ENCODE assay signal across 8 cellular contexts in the genomic region with DNA sequence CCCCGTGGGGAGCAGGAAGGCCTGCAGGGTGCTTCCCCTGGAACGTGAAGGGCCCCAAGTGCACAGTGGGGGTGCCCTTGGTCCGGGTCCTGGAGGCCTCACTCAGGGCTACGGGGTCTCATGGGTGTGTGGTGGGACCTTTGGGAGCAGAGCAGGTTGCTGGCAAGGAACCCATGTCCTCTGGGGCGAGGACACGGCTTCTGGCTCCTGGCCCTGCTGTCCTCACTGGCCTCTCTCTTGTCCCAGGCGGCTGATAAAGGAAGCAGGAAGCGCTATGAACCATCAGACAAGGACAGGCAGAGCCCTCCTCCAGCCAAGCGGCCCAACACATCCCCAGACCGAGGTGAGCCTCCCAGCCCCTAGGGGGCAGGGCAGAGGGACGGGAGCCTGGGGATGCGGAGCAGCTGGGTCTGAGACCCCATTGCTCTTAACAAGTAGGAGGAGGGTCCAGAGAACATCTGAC. TPM values are rescaled to one million over a fixed set of nuclear protein-coding genes. Genes with fewer than 3 reads are reported as not detected.
DNase-seq lines count a peak whose midpoint lies in the region; ATAC-seq, FAIRE-seq and TF ChIP-seq lines count a peak whose summit lies in the region.

No MANE protein-coding gene starts in this region.

- no peaks in the 10 kb centered on the region for H3K9me1 ChIP-seq in K562 (ENCODE audit: control insufficient read depth, insufficient read depth, low read length)

- H2AFZ ChIP-seq in K562 (ENCODE audit: low read depth, low read length), result peak overlapping the region; percentile 61

- CTCF ChIA-PET in Calu3 (lab: Charles Lee) (no interaction called here), K562 (lab: Yijun Ruan, JAX; ENCODE audit: low intra/inter-chr PET ratio) (no interaction called here)
- CTCF ChIA-PET in activated CD8-positive, alpha-beta memory T cell treated with anti-CD3 and anti-CD28 coated beads, Interleukin-2, amount 10 ng/mL, durations not matched to agents 7 days and 5 days (lab: Charles Lee), result interaction anchor here (1.6 kb wide), 1 partner anchor 9 kb away, joined by 4 read pairs; no protein-coding TSS in a partner anchor

- H3K4me1 ChIP-seq in HUES64 (ENCODE audit: insufficient read depth, low read length) (no peaks in the 10 kb centered on the region), K562 (replicated peaks in 1 of 2; ENCODE audit: control insufficient read depth in 2 of 2, insufficient read depth in 2 of 2, low read length in 2 of 2) (peaks cover 10 to 56% of the 10 kb centered on the region in 2 experiments; a peak in 4 of 5 replicates), esophagus squamous epithelium (peaks cover 0 to 4% (median 0%) of the 10 kb centered on the region in 3 donors)

- 0 out of 2 replicates have a peak, but pooled peaks cover 6% of the 10 kb centered on the region for H4K20me1 ChIP-seq in K562 (replicated peaks; ENCODE audit: control insufficient read depth, insufficient read depth, low read length)

- peak overlapping the region; percentile 24; the same call in 1 of the 2 replicates for H3K4me2 ChIP-seq in K562 (ENCODE audit: insufficient read depth, low read length)

- BruUV-seq in Calu3 (replicated peaks; lab: Mats Ljungman, UMichigan) (no TSS peak), K562 (replicated peaks; lab: Mats Ljungman, UMichigan) (no TSS peak)

- H3K9me3 Mint-ChIP-seq in Calu3 (ENCODE audit: low read depth, unreplicated experiment) (no peaks in the 10 kb centered on the region), memory B cell (no peaks in the 10 kb centered on the region)
- H3K9me3 Mint-ChIP-seq in activated T-helper 17 cell treated with anti-CD3 and anti-CD28 coated beads, Interleukin-2, amount 50 U/mL, for 72 hours, result no peaks in the 10 kb centered on the region
- H3K9me3 Mint-ChIP-seq in activated CD8-positive, alpha-beta memory T cell treated with anti-CD3 and anti-CD28 coated beads, Interleukin-2, amount 10 ng/mL, durations not matched to agents 7 days and 5 days (ENCODE audit: low read depth), result no peaks in the 10 kb centered on the region

- DNase-seq in Calu3, result no peak
- DNase-seq in K562 (ENCODE audit: extremely low read depth in 1 of 4, low spot score in 3 of 4), result peak; percentile 77 to 90 (median 87)
- no peak for DNase-seq in memory B cell (ENCODE audit: low spot score in 2 of 2)
- no peak for DNase-seq in NCI-H1105 treated with DMSO at 0.1 percent for 48 hours (lab: John Stamatoyannopoulos, UW)
- no peak for DNase-seq in esophagus squamous epithelium (lab: John Stamatoyannopoulos, UW)
- no peak for DNase-seq in activated CD8-positive, alpha-beta memory T cell treated with anti-CD3 and anti-CD28 coated beads, Interleukin-2, amount 10 ng/mL, durations not matched to agents 7 days and 5 days

- no peak; the same call in 1 of the 2 replicates for TF ChIP-seq EP300 in K562 (IDR thresholded peaks at IDR 0.05; ENCODE audit: low read length)

- ATAC-seq in K562, result peak; percentile 97
- ATAC-seq in memory B cell (ENCODE audit: low read depth), result peak; percentile 26
- ATAC-seq in activated T-helper 17 cell treated with anti-CD3 and anti-CD28 coated beads, Interleukin-2, amount 50 U/mL, for 72 hours (replicated peaks), result no peak
- no peak for ATAC-seq in activated CD8-positive, alpha-beta memory T cell treated with anti-CD3 and anti-CD28 coated beads, Interleukin-2, amount 10 ng/mL, durations not matched to agents 7 days and 5 days

- H3K4me3 Mint-ChIP-seq in Calu3 (ENCODE audit: low read depth, unreplicated experiment) (no peak overlapping the region), memory B cell (no peak overlapping the region)
- no peak overlapping the region for H3K4me3 Mint-ChIP-seq in activated T-helper 17 cell treated with anti-CD3 and anti-CD28 coated beads, Interleukin-2, amount 50 U/mL, for 72 hours
- H3K4me3 Mint-ChIP-seq in activated CD8-positive, alpha-beta memory T cell treated with anti-CD3 and anti-CD28 coated beads, Interleukin-2, amount 10 ng/mL, durations not matched to agents 7 days and 5 days, result no peak overlapping the region

- H3K4me3 ChIP-seq in HUES64 (ENCODE audit: low read length), result no peak overlapping the region
- H3K4me3 ChIP-seq in K562, result no peak overlapping the region
- H3K4me3 ChIP-seq in esophagus squamous epithelium, result no peak overlapping the region

- H3K4me1 Mint-ChIP-seq in Calu3 (ENCODE audit: low read depth, unreplicated experiment), result no peaks in the 10 kb centered on the region
- H3K4me1 Mint-ChIP-seq in memory B cell, result peaks cover 5% of the 10 kb centered on the region
- H3K4me1 Mint-ChIP-seq in activated T-helper 17 cell treated with anti-CD3 and anti-CD28 coated beads, Interleukin-2, amount 50 U/mL, for 72 hours, result no peaks in the 10 kb centered on the region
- H3K4me1 Mint-ChIP-seq in activated CD8-positive, alpha-beta memory T cell treated with anti-CD3 and anti-CD28 coated beads, Interleukin-2, amount 10 ng/mL, durations not matched to agents 7 days and 5 days, result peaks cover 18% of the 10 kb centered on the region

- peaks cover 74% of the 10 kb centered on the region for H3K36me3 ChIP-seq in HUES64 (ENCODE audit: insufficient read depth, low read length)
- peaks cover 94% of the 10 kb centered on the region for H3K36me3 ChIP-seq in K562 (ENCODE audit: control insufficient read depth, insufficient read depth, low read length)
- H3K36me3 ChIP-seq in esophagus squamous epithelium, result peaks cover 23 to 91% (median 35%) of the 10 kb centered on the region in 3 donors

- intact Hi-C loops in Calu3 (cut with micrococcal nuclease; ENCODE audit: unreplicated experiment), result no loop called here
- intact Hi-C loops in K562 (cut with micrococcal nuclease), result loop anchor here (5.0 kb wide), 1 partner anchor 59 kb away; the partner anchor contains the start of gene SNAI3
- intact Hi-C loops in esophagus squamous epithelium (cut with DNase I), result no loop called here

- H3K9ac ChIP-seq in HUES64 (ENCODE audit: low read depth, low read length) (no peak overlapping the region), K562 (ENCODE audit: insufficient read depth in 1 of 2, low read depth in 2 of 2, low read length in 2 of 2) (peak overlapping the region; percentile 38 to 65; a peak in 3 of 4 replicates)

- peak; percentile 97 for FAIRE-seq in K562 (lab: Jason Lieb, UNC)

- H3K27me3 ChIP-seq in HUES64 (ENCODE audit: insufficient read depth, low read length), result no peaks in the 10 kb centered on the region
- H3K27me3 ChIP-seq in K562 (ENCODE audit: control insufficient read depth in 2 of 2, insufficient read depth in 2 of 2, low read length in 2 of 2), result no peaks in the 10 kb centered on the region
- peaks cover 0 to 3% (median 0%) of the 10 kb centered on the region in 4 donors for H3K27me3 ChIP-seq in esophagus squamous epithelium

- WGBS in HUES64, result 69% methylated on average over 12 of the region's 12 CpGs
- WGBS in K562 (ENCODE audit: insufficient coverage, low coverage, missing lambda C conversion rate), result 38% methylated on average over 12 of the region's 12 CpGs
- 58% methylated on average over 2 of the region's 12 CpGs; no CpG with 5 or more reads in 1 of the 2 donors for WGBS in esophagus squamous epithelium, 2 donors

- TF ChIP-seq RAD21 in K562 (CRISPR knock-in tag; conservative IDR thresholded peaks at IDR 0.05 in 1 of 2, IDR thresholded peaks at IDR 0.05 in 1 of 2), result peak; percentile 34 to 65; a peak in 3 of 4 replicates

- in situ Hi-C loops in K562 (cut with MboI), result no loop called here

- peak; percentile 43 for TF ChIP-seq CTCF in Calu3 (IDR thresholded peaks at IDR 0.05; ENCODE audit: unreplicated experiment)
- TF ChIP-seq CTCF in K562 (IDR thresholded peaks at IDR 0.05 in 2 of 3, conservative IDR thresholded peaks at IDR 0.05 in 1 of 3; ENCODE audit: insufficient read depth in 2 of 3, low read depth in 1 of 3, low read length in 3 of 3), result peak; percentile 79 to 91 (median 84)
- TF ChIP-seq CTCF in esophagus squamous epithelium (IDR thresholded peaks at IDR 0.05), result no peak

- H3K36me3 Mint-ChIP-seq in Calu3 (ENCODE audit: insufficient read depth, unreplicated experiment) (peaks cover 53% of the 10 kb centered on the region), memory B cell (peaks cover 4% of the 10 kb centered on the region)
- H3K36me3 Mint-ChIP-seq in activated T-helper 17 cell treated with anti-CD3 and anti-CD28 coated beads, Interleukin-2, amount 50 U/mL, for 72 hours (ENCODE audit: low read depth), result peaks cover 92% of the 10 kb centered on the region
- H3K36me3 Mint-ChIP-seq in activated CD8-positive, alpha-beta memory T cell treated with anti-CD3 and anti-CD28 coated beads, Interleukin-2, amount 10 ng/mL, durations not matched to agents 7 days and 5 days, result peaks cover 20% of the 10 kb centered on the region

- TF ChIP-seq POLR2A in K562 (conservative IDR thresholded peaks at IDR 0.05) (no peak; the same call in 1 of the 2 replicates), esophagus squamous epithelium (IDR thresholded peaks at IDR 0.05) (no peak)

- H3K27me3 Mint-ChIP-seq in Calu3 (ENCODE audit: unreplicated experiment) (no peaks in the 10 kb centered on the region), memory B cell (no peaks in the 10 kb centered on the region)
- H3K27me3 Mint-ChIP-seq in activated T-helper 17 cell treated with anti-CD3 and anti-CD28 coated beads, Interleukin-2, amount 50 U/mL, for 72 hours, result no peaks in the 10 kb centered on the region
- H3K27me3 Mint-ChIP-seq in activated CD8-positive, alpha-beta memory T cell treated with anti-CD3 and anti-CD28 coated beads, Interleukin-2, amount 10 ng/mL, durations not matched to agents 7 days and 5 days, result no peaks in the 10 kb centered on the region

- H3K27ac ChIP-seq in HUES64 (ENCODE audit: low read depth, low read length), result peak overlapping the region; percentile 5
- peak overlapping the region; percentile 73 for H3K27ac ChIP-seq in K562 (ENCODE audit: extremely low read depth, low read depth, low read length)
- no peak overlapping the region for H3K27ac ChIP-seq in esophagus squamous epithelium

- H3K79me2 ChIP-seq in K562 (ENCODE audit: control insufficient read depth, insufficient read depth, low read length), result no peaks in the 10 kb centered on the region

- POLR2A ChIA-PET in K562 (lab: Yijun Ruan, JAX), result interaction anchor here (0.8 to 2.3 kb wide), 3 partner anchors 8 to 11 kb away, joined by 4 to 12 read pairs (median 7); partner anchors contain the start of gene IL17C

- H3K9me3 ChIP-seq in HUES64 (ENCODE audit: insufficient read depth, low read depth, low read length) (no peaks in the 10 kb centered on the region), K562 (replicated peaks; ENCODE audit: control insufficient read depth, insufficient read depth, low read depth, low read length) (no peaks in the 10 kb centered on the region), esophagus squamous epithelium (no peaks in the 10 kb centered on the region)

- H3K27ac Mint-ChIP-seq in Calu3 (ENCODE audit: unreplicated experiment) (no peak overlapping the region), memory B cell (no peak overlapping the region)
- no peak overlapping the region for H3K27ac Mint-ChIP-seq in activated T-helper 17 cell treated with anti-CD3 and anti-CD28 coated beads, Interleukin-2, amount 50 U/mL, for 72 hours
- H3K27ac Mint-ChIP-seq in activated CD8-positive, alpha-beta memory T cell treated with anti-CD3 and anti-CD28 coated beads, Interleukin-2, amount 10 ng/mL, durations not matched to agents 7 days and 5 days, result no peak overlapping the region

RNA-seq across cellular contexts. Expression of gene IL17C, which starts 9.8 kb away (rescaled TPM):
- total RNA-seq in Calu3 (2022) (not detected in 2 replicates), K562 (2014; rRNA removed) (not detected in 2 replicates), K562 (2014; rRNA removed; fragmentation: Illumina TruSeq; extraction: Trizol) (not detected in 2 replicates), K562 (2015; rRNA removed; fragmentation: Illumina TruSeq; extraction: Trizol) (not detected in 2 replicates), K562 (2021) (not detected in 2 replicates), esophagus squamous epithelium (1 to 10 TPM in 1 of 4 donors, not detected in 3; 2.4 TPM)
- polyA plus RNA-seq in HUES64 (2013, experiment 1 of 2), result not detected
- polyA plus RNA-seq in HUES64 (2013, experiment 2 of 2), result not detected
- not detected in 2 replicates for total RNA-seq in K562 (2011; cell fraction: chromatin; rRNA removed; ENCODE audit: low replicate concordance)
- total RNA-seq in K562 (2011; cell fraction: nucleolus; rRNA removed), result not detected in 2 replicates
- not detected in 2 replicates for total RNA-seq in K562 (2011; cell fraction: nucleoplasm; rRNA removed)
- polyA plus RNA-seq in K562 (2011; rRNA removed) (not detected in 2 replicates), K562 (2014; fragmentation: Illumina TruSeq; extraction: Trizol) (not detected in 2 replicates), K562 (2014; fragmentation: Nextera tagmentation; extraction: Ambion mirVana) (not detected), K562 (2014; rRNA removed) (not detected in 2 replicates)
- polyA plus RNA-seq in K562 (2011; cell fraction: cytosol; rRNA removed), result not detected in 2 replicates
- 0.21 TPM in 1 of 2 replicates, not detected in the other for polyA plus RNA-seq in K562 (2011; cell fraction: nucleus; rRNA removed)
- polyA plus RNA-seq in K562 (2012), result not detected in 2 replicates
- polyA minus RNA-seq in K562 (2011; rRNA and poly(A)+ RNA removed), result not detected in 2 replicates
- polyA minus RNA-seq in K562 (2011; cell fraction: cytosol; rRNA and poly(A)+ RNA removed), result not detected in 2 replicates
- polyA minus RNA-seq in K562 (2011; cell fraction: nucleus; rRNA and poly(A)+ RNA removed), result not detected in 2 replicates
- under 1 TPM; 0.42 to 0.56 TPM for total RNA-seq in activated T-helper 17 cell treated with anti-CD3 and anti-CD28 coated beads, Interleukin-2, amount 50 U/mL, for 72 hours
- total RNA-seq in activated CD8-positive, alpha-beta memory T cell treated with anti-CD3 and anti-CD28 coated beads, Interleukin-2, amount 10 ng/mL, durations not matched to agents 7 days and 5 days, result under 1 TPM in 1 of 2 experiments, not detected in 1; 0.29 TPM

RNA-seq across cellular contexts. Expression of gene CYBA, which starts 22.3 kb away (rescaled TPM):
- total RNA-seq in Calu3 (2022) (867 and 881 TPM in 2 replicates), K562 (2014; rRNA removed) (683 and 757 TPM in 2 replicates), K562 (2014; rRNA removed; fragmentation: Illumina TruSeq; extraction: Trizol) (44.5 and 72.5 TPM in 2 replicates), K562 (2015; rRNA removed; fragmentation: Illumina TruSeq; extraction: Trizol) (196 and 239 TPM in 2 replicates), K562 (2021) (384 and 422 TPM in 2 replicates), esophagus squamous epithelium (100 to 1,000 TPM in 2 of 4 donors, 10 to 100 TPM in 2; 67.1 to 205 (median 98.7) TPM)
- 66.5 TPM for polyA plus RNA-seq in HUES64 (2013, experiment 1 of 2)
- polyA plus RNA-seq in HUES64 (2013, experiment 2 of 2), result 68.3 TPM
- total RNA-seq in K562 (2011; cell fraction: chromatin; rRNA removed; ENCODE audit: low replicate concordance), result 136 and 579 TPM in 2 replicates
- 819 and 943 TPM in 2 replicates for total RNA-seq in K562 (2011; cell fraction: nucleolus; rRNA removed)
- 427 and 435 TPM in 2 replicates for total RNA-seq in K562 (2011; cell fraction: nucleoplasm; rRNA removed)
- polyA plus RNA-seq in K562 (2011; rRNA removed) (93.0 and 157 TPM in 2 replicates), K562 (2014; fragmentation: Illumina TruSeq; extraction: Trizol) (63.5 and 240 TPM in 2 replicates), K562 (2014; fragmentation: Nextera tagmentation; extraction: Ambion mirVana) (under 1 TPM; 0.34 to 0.45 TPM), K562 (2014; rRNA removed) (519 and 579 TPM in 2 replicates)
- 366 and 963 TPM in 2 replicates for polyA plus RNA-seq in K562 (2011; cell fraction: cytosol; rRNA removed)
- 349 and 566 TPM in 2 replicates for polyA plus RNA-seq in K562 (2011; cell fraction: nucleus; rRNA removed)
- 346 and 377 TPM in 2 replicates for polyA plus RNA-seq in K562 (2012)
- 40.1 and 80.4 TPM in 2 replicates for polyA minus RNA-seq in K562 (2011; rRNA and poly(A)+ RNA removed)
- 249 and 254 TPM in 2 replicates for polyA minus RNA-seq in K562 (2011; cell fraction: cytosol; rRNA and poly(A)+ RNA removed)
- polyA minus RNA-seq in K562 (2011; cell fraction: nucleus; rRNA and poly(A)+ RNA removed), result 78.6 and 83.5 TPM in 2 replicates
- 100 to 1,000 TPM; 242 to 290 TPM for total RNA-seq in activated T-helper 17 cell treated with anti-CD3 and anti-CD28 coated beads, Interleukin-2, amount 50 U/mL, for 72 hours
- total RNA-seq in activated CD8-positive, alpha-beta memory T cell treated with anti-CD3 and anti-CD28 coated beads, Interleukin-2, amount 10 ng/mL, durations not matched to agents 7 days and 5 days, result 100 to 1,000 TPM; 461 to 494 TPM

RNA-seq across cellular contexts. Expression of gene MVD, which starts 34.3 kb away (rescaled TPM):
- total RNA-seq in Calu3 (2022), result 139 and 152 TPM in 2 replicates
- polyA plus RNA-seq in HUES64 (2013, experiment 1 of 2), result 86.5 TPM
- 87.2 TPM for polyA plus RNA-seq in HUES64 (2013, experiment 2 of 2)
- total RNA-seq in K562 (2011; cell fraction: chromatin; rRNA removed; ENCODE audit: low replicate concordance), result 321 and 787 TPM in 2 replicates
- total RNA-seq in K562 (2011; cell fraction: nucleolus; rRNA removed), result 569 and 688 TPM in 2 replicates
- total RNA-seq in K562 (2011; cell fraction: nucleoplasm; rRNA removed), result 436 and 479 TPM in 2 replicates
- 89.2 and 121 TPM in 2 replicates for total RNA-seq in K562 (2014; rRNA removed)
- 17.6 and 26.6 TPM in 2 replicates for total RNA-seq in K562 (2014; rRNA removed; fragmentation: Illumina TruSeq; extraction: Trizol)
- 45.3 and 45.5 TPM in 2 replicates for total RNA-seq in K562 (2015; rRNA removed; fragmentation: Illumina TruSeq; extraction: Trizol)
- total RNA-seq in K562 (2021), result 126 and 141 TPM in 2 replicates
- polyA plus RNA-seq in K562 (2011; rRNA removed), result 53.9 and 168 TPM in 2 replicates
- polyA plus RNA-seq in K562 (2011; cell fraction: cytosol; rRNA removed), result 114 and 126 TPM in 2 replicates
- 587 and 718 TPM in 2 replicates for polyA plus RNA-seq in K562 (2011; cell fraction: nucleus; rRNA removed)
- polyA plus RNA-seq in K562 (2012), result 111 and 112 TPM in 2 replicates
- 32.9 and 65.4 TPM in 2 replicates for polyA plus RNA-seq in K562 (2014; fragmentation: Illumina TruSeq; extraction: Trizol)
- polyA plus RNA-seq in K562 (2014; fragmentation: Nextera tagmentation; extraction: Ambion mirVana), result 10 to 100 TPM; 12.2 to 15.4 TPM
- polyA plus RNA-seq in K562 (2014; rRNA removed), result 65.6 and 82.5 TPM in 2 replicates
- polyA minus RNA-seq in K562 (2011; rRNA and poly(A)+ RNA removed), result 19.0 and 22.9 TPM in 2 replicates
- polyA minus RNA-seq in K562 (2011; cell fraction: cytosol; rRNA and poly(A)+ RNA removed), result 57.7 and 136 TPM in 2 replicates
- 78.2 and 151 TPM in 2 replicates for polyA minus RNA-seq in K562 (2011; cell fraction: nucleus; rRNA and poly(A)+ RNA removed)
- total RNA-seq in esophagus squamous epithelium, result 100 to 1,000 TPM in 1 of 4 donors, 10 to 100 TPM in 3; 52.7 to 134 (median 71.4) TPM
- 10 to 100 TPM; 84.3 to 93.2 TPM for total RNA-seq in activated T-helper 17 cell treated with anti-CD3 and anti-CD28 coated beads, Interleukin-2, amount 50 U/mL, for 72 hours
- total RNA-seq in activated CD8-positive, alpha-beta memory T cell treated with anti-CD3 and anti-CD28 coated beads, Interleukin-2, amount 10 ng/mL, durations not matched to agents 7 days and 5 days, result 100 to 1,000 TPM; 112 to 134 TPM

RNA-seq across cellular contexts. Expression of gene SNAI3, which starts 57.8 kb away (rescaled TPM):
- total RNA-seq in Calu3 (2022) (0.34 and 0.54 TPM in 2 replicates), K562 (2014; rRNA removed) (2.7 and 4.1 TPM in 2 replicates), K562 (2014; rRNA removed; fragmentation: Illumina TruSeq; extraction: Trizol) (0.15 and 0.19 TPM in 2 replicates), K562 (2015; rRNA removed; fragmentation: Illumina TruSeq; extraction: Trizol) (0.72 and 0.87 TPM in 2 replicates), K562 (2021) (2.5 and 3.1 TPM in 2 replicates), esophagus squamous epithelium (under 1 TPM in 2 of 4 donors, not detected in 2; 0.23 to 0.95 TPM)
- 1.5 TPM for polyA plus RNA-seq in HUES64 (2013, experiment 1 of 2)
- 2.2 TPM for polyA plus RNA-seq in HUES64 (2013, experiment 2 of 2)
- total RNA-seq in K562 (2011; cell fraction: chromatin; rRNA removed; ENCODE audit: low replicate concordance), result 0.79 and 2.9 TPM in 2 replicates
- 3.2 and 3.7 TPM in 2 replicates for total RNA-seq in K562 (2011; cell fraction: nucleolus; rRNA removed)
- total RNA-seq in K562 (2011; cell fraction: nucleoplasm; rRNA removed), result 0.95 and 1.1 TPM in 2 replicates
- polyA plus RNA-seq in K562 (2011; rRNA removed) (0.88 and 3.0 TPM in 2 replicates), K562 (2014; fragmentation: Illumina TruSeq; extraction: Trizol) (0.70 and 1.9 TPM in 2 replicates), K562 (2014; fragmentation: Nextera tagmentation; extraction: Ambion mirVana) (under 1 TPM in 1 of 2 experiments, not detected in 1; 0.04 TPM), K562 (2014; rRNA removed) (1.5 and 2.1 TPM in 2 replicates)
- 3.2 and 5.5 TPM in 2 replicates for polyA plus RNA-seq in K562 (2011; cell fraction: cytosol; rRNA removed)
- polyA plus RNA-seq in K562 (2011; cell fraction: nucleus; rRNA removed), result 2.9 and 3.8 TPM in 2 replicates
- 0.95 and 1.2 TPM in 2 replicates for polyA plus RNA-seq in K562 (2012)
- polyA minus RNA-seq in K562 (2011; rRNA and poly(A)+ RNA removed), result 0.42 and 0.87 TPM in 2 replicates
- polyA minus RNA-seq in K562 (2011; cell fraction: cytosol; rRNA and poly(A)+ RNA removed), result 1.9 and 3.5 TPM in 2 replicates
- polyA minus RNA-seq in K562 (2011; cell fraction: nucleus; rRNA and poly(A)+ RNA removed), result 1.5 and 2.3 TPM in 2 replicates
- total RNA-seq in activated T-helper 17 cell treated with anti-CD3 and anti-CD28 coated beads, Interleukin-2, amount 50 U/mL, for 72 hours, result 1 to 10 TPM; 5.9 to 6.7 TPM
- total RNA-seq in activated CD8-positive, alpha-beta memory T cell treated with anti-CD3 and anti-CD28 coated beads, Interleukin-2, amount 10 ng/mL, durations not matched to agents 7 days and 5 days, result 10 to 100 TPM in 1 of 2 experiments, 1 to 10 TPM in 1; 5.6 to 14.1 TPM

RNA-seq across cellular contexts. Expression of gene ZC3H18, which starts 58.3 kb away (rescaled TPM):
- 77.2 and 85.7 TPM in 2 replicates for total RNA-seq in Calu3 (2022)
- polyA plus RNA-seq in HUES64 (2013, experiment 1 of 2), result 46.2 TPM
- polyA plus RNA-seq in HUES64 (2013, experiment 2 of 2), result 47.7 TPM
- 74.4 and 112 TPM in 2 replicates for total RNA-seq in K562 (2011; cell fraction: chromatin; rRNA removed; ENCODE audit: low replicate concordance)
- total RNA-seq in K562 (2011; cell fraction: nucleolus; rRNA removed), result 51.3 and 61.4 TPM in 2 replicates
- total RNA-seq in K562 (2011; cell fraction: nucleoplasm; rRNA removed), result 61.1 and 63.4 TPM in 2 replicates
- total RNA-seq in K562 (2014; rRNA removed), result 26.9 and 35.1 TPM in 2 replicates
- 16.0 and 16.3 TPM in 2 replicates for total RNA-seq in K562 (2014; rRNA removed; fragmentation: Illumina TruSeq; extraction: Trizol)
- 31.1 and 33.9 TPM in 2 replicates for total RNA-seq in K562 (2015; rRNA removed; fragmentation: Illumina TruSeq; extraction: Trizol)
- total RNA-seq in K562 (2021), result 81.3 and 88.7 TPM in 2 replicates
- polyA plus RNA-seq in K562 (2011; rRNA removed), result 12.5 and 15.8 TPM in 2 replicates
- 10.1 and 15.8 TPM in 2 replicates for polyA plus RNA-seq in K562 (2011; cell fraction: cytosol; rRNA removed)
- polyA plus RNA-seq in K562 (2011; cell fraction: nucleus; rRNA removed), result 43.3 and 65.6 TPM in 2 replicates
- 57.6 and 59.2 TPM in 2 replicates for polyA plus RNA-seq in K562 (2012)
- polyA plus RNA-seq in K562 (2014; fragmentation: Illumina TruSeq; extraction: Trizol), result 60.7 and 65.3 TPM in 2 replicates
- polyA plus RNA-seq in K562 (2014; fragmentation: Nextera tagmentation; extraction: Ambion mirVana), result 1 to 10 TPM; 1.7 to 2.0 TPM
- 37.1 and 49.2 TPM in 2 replicates for polyA plus RNA-seq in K562 (2014; rRNA removed)
- polyA minus RNA-seq in K562 (2011; rRNA and poly(A)+ RNA removed), result 7.9 and 9.1 TPM in 2 replicates
- 23.7 and 30.6 TPM in 2 replicates for polyA minus RNA-seq in K562 (2011; cell fraction: cytosol; rRNA and poly(A)+ RNA removed)
- 17.5 and 19.1 TPM in 2 replicates for polyA minus RNA-seq in K562 (2011; cell fraction: nucleus; rRNA and poly(A)+ RNA removed)
- 10 to 100 TPM; 15.4 to 27.3 (median 17.5) TPM for total RNA-seq in esophagus squamous epithelium
- 100 to 1,000 TPM; 103 TPM for total RNA-seq in activated T-helper 17 cell treated with anti-CD3 and anti-CD28 coated beads, Interleukin-2, amount 50 U/mL, for 72 hours
- 10 to 100 TPM; 88.1 to 93.9 TPM for total RNA-seq in activated CD8-positive, alpha-beta memory T cell treated with anti-CD3 and anti-CD28 coated beads, Interleukin-2, amount 10 ng/mL, durations not matched to agents 7 days and 5 days

Comparison
In these comparisons a context has a peak if more than half of its experiments do, and no peak if none do; other contexts are left out.
1. DNase-seq: peak in K562 (4 of 4); none in Calu3 (single experiment), memory B cell (0 of 2), NCI-H1105 treated with DMSO at 0.1 percent for 48 hours (single experiment), esophagus squamous epithelium (single experiment) and activated CD8-positive, alpha-beta memory T cell treated with anti-CD3 and anti-CD28 coated beads, Interleukin-2, amount 10 ng/mL, durations not matched to agents 7 days and 5 days (single experiment).
2. CTCF ChIP-seq: peak in Calu3 (single experiment) and K562 (3 of 3); none in esophagus squamous epithelium (0 of 6).
3. H3K27ac ChIP-seq: peak in HUES64 (single experiment) and K562 (single experiment); none in esophagus squamous epithelium (0 of 4).
4. ATAC-seq: peak in K562 (single experiment) and memory B cell (single experiment); none in activated T-helper 17 cell treated with anti-CD3 and anti-CD28 coated beads, Interleukin-2, amount 50 U/mL, for 72 hours (single experiment) and activated CD8-positive, alpha-beta memory T cell treated with anti-CD3 and anti-CD28 coated beads, Interleukin-2, amount 10 ng/mL, durations not matched to agents 7 days and 5 days (single experiment).